ENCODE assay signal across 1 cellular context in genomic region chr11:66628061-66628603, GRCh38.
TF ChIP-seq lines count a peak whose summit lies in the region.

No MANE protein-coding gene starts in this region.

TF ChIP-seq in K562, 482 proteins besides CTCF, POLR2A, EP300 and RAD21:
- TF ChIP-seq ZZZ3 (IDR thresholded peaks at IDR 0.05) (no peak), HNRNPL (IDR thresholded peaks at IDR 0.05; ENCODE audit: low read depth, low read length) (no peak), CCAR2 (IDR thresholded peaks at IDR 0.05; ENCODE audit: low read depth, low read length) (no peak), TCF7L2 (IDR thresholded peaks at IDR 0.05; ENCODE audit: low read depth, low read length) (no peak), FOSL1 (tag; conservative IDR thresholded peaks at IDR 0.05) (no peak), THRB (CRISPR knock-in tag; conservative IDR thresholded peaks at IDR 0.05) (0 out of 2 replicates have a peak, but pooled peaks have one; percentile 27), SUPT5H (IDR thresholded peaks at IDR 0.05) (peak; percentile 58; the same call in 1 of the 2 replicates), POLR2AphosphoS5 (IDR thresholded peaks at IDR 0.05; ENCODE audit: control insufficient read depth, insufficient read depth, low read depth, low read length) (peak; percentile 16; the same call in 1 of the 2 replicates)
